ENCODE assay signal across 1 cellular context in the genomic region with DNA sequence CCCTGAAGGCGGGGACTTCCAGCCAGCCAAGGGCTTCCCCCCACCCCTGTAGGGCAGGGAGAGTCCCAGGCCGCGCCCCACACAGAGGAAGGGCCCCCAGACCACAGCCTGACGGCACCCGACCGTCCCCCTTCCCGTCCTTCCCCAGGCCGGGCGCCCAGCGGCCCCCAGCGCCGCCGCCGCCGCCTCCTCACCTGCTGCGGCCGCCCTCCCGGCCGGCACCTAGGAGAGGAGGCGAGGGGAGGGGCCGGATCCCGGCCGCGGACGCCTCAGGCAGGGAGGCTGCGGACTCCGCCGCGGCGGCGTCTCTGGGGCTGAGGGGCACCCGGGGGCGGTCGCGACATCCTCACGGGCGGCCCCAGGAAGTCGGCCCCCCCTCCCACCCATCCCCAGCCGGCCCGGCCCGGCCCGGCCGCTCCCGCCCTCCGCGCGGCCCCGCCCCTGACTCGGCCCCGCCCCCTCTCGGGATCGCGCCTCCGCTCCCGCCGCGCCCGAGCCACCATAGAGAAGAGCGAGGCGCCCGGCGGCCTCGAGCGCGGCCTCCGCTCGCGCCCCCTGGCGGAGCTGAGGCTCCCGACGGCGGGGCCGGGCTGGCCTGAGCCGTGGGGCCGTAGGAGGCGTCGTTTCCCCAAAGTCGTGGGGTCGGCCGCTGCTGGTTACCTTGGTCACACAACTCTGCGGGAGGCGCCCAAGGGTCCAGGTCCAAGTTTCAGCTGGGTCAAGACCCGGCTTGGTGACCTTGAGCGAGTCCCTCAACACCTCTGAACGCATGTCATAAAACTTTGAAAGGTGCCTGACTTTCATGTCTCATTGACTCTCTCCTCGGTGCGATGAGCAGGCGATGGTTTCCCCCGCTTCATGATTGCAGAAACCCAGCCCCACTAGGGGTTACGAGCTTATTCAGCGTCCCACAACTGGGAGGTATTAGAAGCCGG.
TF ChIP-seq lines count a peak whose summit lies in the region.

No MANE protein-coding gene starts in this region.

TF ChIP-seq in HEK293, 187 proteins besides CTCF, POLR2A, EP300 and RAD21 (continued from another document and continues in another):
- TF ChIP-seq, protein P1, sequence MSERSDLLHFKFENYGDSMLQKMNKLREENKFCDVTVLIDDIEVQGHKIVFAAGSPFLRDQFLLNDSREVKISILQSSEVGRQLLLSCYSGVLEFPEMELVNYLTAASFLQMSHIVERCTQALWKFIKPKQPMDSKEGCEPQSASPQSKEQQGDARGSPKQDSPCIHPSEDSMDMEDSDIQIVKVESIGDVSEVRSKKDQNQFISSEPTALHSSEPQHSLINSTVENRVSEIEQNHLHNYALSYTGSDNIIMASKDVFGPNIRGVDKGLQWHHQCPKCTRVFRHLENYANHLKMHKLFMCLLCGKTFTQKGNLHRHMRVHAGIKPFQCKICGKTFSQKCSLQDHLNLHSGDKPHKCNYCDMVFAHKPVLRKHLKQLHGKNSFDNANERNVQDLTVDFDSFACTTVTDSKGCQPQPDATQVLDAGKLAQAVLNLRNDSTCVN (tag by site-specific recombination; optimal IDR thresholded peaks at IDR 0.05): peak; percentile 56
- TF ChIP-seq ZFHX2 (tag by site-specific recombination; conservative IDR thresholded peaks at IDR 0.05) (peak; percentile 45), ZBTB20 (tag by site-specific recombination; IDR thresholded peaks at IDR 0.05) (peak; percentile 46; the same call in 1 of the 2 replicates), GLIS2 (tag by site-specific recombination; IDR thresholded peaks at IDR 0.05) (peak; percentile 57), FEZF1 (tag by site-specific recombination; IDR thresholded peaks at IDR 0.05) (no peak), ZNF19 (tag by site-specific recombination; IDR thresholded peaks at IDR 0.05; ENCODE audit: low read depth) (no peak), ZNF776 (tag by site-specific recombination; IDR thresholded peaks at IDR 0.05; ENCODE audit: borderline replicate concordance) (no peak), ZNF76 (tag by site-specific recombination; IDR thresholded peaks at IDR 0.05; ENCODE audit: borderline replicate concordance, low read depth) (peak; percentile 64; the same call in 1 of the 2 replicates), MYNN (tag by site-specific recombination; IDR thresholded peaks at IDR 0.05; ENCODE audit: borderline replicate concordance) (no peak), KLF1 (tag by site-specific recombination; IDR thresholded peaks at IDR 0.05) (no peak), ZNF239 (tag by site-specific recombination; IDR thresholded peaks at IDR 0.05) (no peak), ZNF596 (tag by site-specific recombination; IDR thresholded peaks at IDR 0.05) (0 out of 2 replicates have a peak, but pooled peaks have one; percentile 10), MZF1 (tag by site-specific recombination; IDR thresholded peaks at IDR 0.05; ENCODE audit: borderline replicate concordance) (0 out of 2 replicates have a peak, but pooled peaks have one; percentile 16), ZNF530 (tag by site-specific recombination; IDR thresholded peaks at IDR 0.05; ENCODE audit: low read depth) (no peak), GLIS1 (tag by site-specific recombination; IDR thresholded peaks at IDR 0.05) (peak; percentile 63), ZNF621 (tag by site-specific recombination; IDR thresholded peaks at IDR 0.05) (no peak), IKZF3 (tag by site-specific recombination; IDR thresholded peaks at IDR 0.05) (no peak), ZNF660 (tag by site-specific recombination; IDR thresholded peaks at IDR 0.05) (peak; percentile 60; the same call in 1 of the 2 replicates), ZSCAN30 (tag by site-specific recombination; IDR thresholded peaks at IDR 0.05) (peak; percentile 63), ZNF10 (tag by site-specific recombination; IDR thresholded peaks at IDR 0.05) (peak; percentile 91), PRDM1 (tag by site-specific recombination; IDR thresholded peaks at IDR 0.05) (peak; percentile 71), SP2 (tag by site-specific recombination; IDR thresholded peaks at IDR 0.05) (0 out of 2 replicates have a peak, but pooled peaks have one; percentile 30), ZNF510 (tag by site-specific recombination; IDR thresholded peaks at IDR 0.05; ENCODE audit: insufficient replicate concordance) (no peak), ZNF214 (tag by site-specific recombination; IDR thresholded peaks at IDR 0.05; ENCODE audit: borderline replicate concordance) (no peak), ZNF677 (tag by site-specific recombination; IDR thresholded peaks at IDR 0.05) (peak; percentile 43; the same call in 1 of the 2 replicates), ZNF23 (tag by site-specific recombination; IDR thresholded peaks at IDR 0.05; ENCODE audit: borderline replicate concordance) (no peak), ZNF561 (tag by site-specific recombination; IDR thresholded peaks at IDR 0.05; ENCODE audit: borderline replicate concordance) (peak; percentile 31; the same call in 1 of the 2 replicates), ZBTB17 (tag by site-specific recombination; IDR thresholded peaks at IDR 0.05) (peak; percentile 36; the same call in 1 of the 2 replicates), HOXC10 (CRISPR knock-in tag; IDR thresholded peaks at IDR 0.05) (no peak), ZBTB8A (tag by site-specific recombination; IDR thresholded peaks at IDR 0.05) (peak; percentile 43; the same call in 1 of the 2 replicates)
- TF ChIP-seq, protein P2, sequence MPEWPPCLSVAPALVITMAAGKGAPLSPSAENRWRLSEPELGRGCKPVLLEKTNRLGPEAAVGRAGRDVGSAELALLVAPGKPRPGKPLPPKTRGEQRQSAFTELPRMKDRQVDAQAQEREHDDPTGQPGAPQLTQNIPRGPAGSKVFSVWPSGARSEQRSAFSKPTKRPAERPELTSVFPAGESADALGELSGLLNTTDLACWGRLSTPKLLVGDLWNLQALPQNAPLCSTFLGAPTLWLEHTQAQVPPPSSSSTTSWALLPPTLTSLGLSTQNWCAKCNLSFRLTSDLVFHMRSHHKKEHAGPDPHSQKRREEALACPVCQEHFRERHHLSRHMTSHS (tag by site-specific recombination; IDR thresholded peaks at IDR 0.05): no peak
- TF ChIP-seq, protein P3, sequence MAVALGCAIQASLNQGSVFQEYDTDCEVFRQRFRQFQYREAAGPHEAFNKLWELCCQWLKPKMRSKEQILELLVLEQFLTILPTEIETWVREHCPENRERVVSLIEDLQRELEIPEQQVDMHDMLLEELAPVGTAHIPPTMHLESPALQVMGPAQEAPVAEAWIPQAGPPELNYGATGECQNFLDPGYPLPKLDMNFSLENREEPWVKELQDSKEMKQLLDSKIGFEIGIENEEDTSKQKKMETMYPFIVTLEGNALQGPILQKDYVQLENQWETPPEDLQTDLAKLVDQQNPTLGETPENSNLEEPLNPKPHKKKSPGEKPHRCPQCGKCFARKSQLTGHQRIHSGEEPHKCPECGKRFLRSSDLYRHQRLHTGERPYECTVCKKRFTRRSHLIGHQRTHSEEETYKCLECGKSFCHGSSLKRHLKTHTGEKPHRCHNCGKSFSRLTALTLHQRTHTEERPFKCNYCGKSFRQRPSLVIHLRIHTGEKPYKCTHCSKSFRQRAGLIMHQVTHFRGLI (tag by site-specific recombination; IDR thresholded peaks at IDR 0.05): peak; percentile 48; the same call in 1 of the 2 replicates
- TF ChIP-seq, protein P4, sequence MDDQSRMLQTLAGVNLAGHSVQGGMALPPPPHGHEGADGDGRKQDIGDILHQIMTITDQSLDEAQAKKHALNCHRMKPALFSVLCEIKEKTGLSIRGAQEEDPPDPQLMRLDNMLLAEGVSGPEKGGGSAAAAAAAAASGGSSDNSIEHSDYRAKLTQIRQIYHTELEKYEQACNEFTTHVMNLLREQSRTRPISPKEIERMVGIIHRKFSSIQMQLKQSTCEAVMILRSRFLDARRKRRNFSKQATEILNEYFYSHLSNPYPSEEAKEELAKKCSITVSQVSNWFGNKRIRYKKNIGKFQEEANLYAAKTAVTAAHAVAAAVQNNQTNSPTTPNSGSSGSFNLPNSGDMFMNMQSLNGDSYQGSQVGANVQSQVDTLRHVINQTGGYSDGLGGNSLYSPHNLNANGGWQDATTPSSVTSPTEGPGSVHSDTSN (CRISPR knock-in tag; IDR thresholded peaks at IDR 0.05): 0 out of 2 replicates have a peak, but pooled peaks have one; percentile 46
- TF ChIP-seq, protein P5, sequence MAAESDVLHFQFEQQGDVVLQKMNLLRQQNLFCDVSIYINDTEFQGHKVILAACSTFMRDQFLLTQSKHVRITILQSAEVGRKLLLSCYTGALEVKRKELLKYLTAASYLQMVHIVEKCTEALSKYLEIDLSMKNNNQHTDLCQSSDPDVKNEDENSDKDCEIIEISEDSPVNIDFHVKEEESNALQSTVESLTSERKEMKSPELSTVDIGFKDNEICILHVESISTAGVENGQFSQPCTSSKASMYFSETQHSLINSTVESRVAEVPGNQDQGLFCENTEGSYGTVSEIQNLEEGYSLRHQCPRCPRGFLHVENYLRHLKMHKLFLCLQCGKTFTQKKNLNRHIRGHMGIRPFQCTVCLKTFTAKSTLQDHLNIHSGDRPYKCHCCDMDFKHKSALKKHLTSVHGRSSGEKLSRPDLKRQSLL (tag by site-specific recombination; IDR thresholded peaks at IDR 0.05): peak; percentile 40; the same call in 1 of the 2 replicates
- TF ChIP-seq, protein P6, sequence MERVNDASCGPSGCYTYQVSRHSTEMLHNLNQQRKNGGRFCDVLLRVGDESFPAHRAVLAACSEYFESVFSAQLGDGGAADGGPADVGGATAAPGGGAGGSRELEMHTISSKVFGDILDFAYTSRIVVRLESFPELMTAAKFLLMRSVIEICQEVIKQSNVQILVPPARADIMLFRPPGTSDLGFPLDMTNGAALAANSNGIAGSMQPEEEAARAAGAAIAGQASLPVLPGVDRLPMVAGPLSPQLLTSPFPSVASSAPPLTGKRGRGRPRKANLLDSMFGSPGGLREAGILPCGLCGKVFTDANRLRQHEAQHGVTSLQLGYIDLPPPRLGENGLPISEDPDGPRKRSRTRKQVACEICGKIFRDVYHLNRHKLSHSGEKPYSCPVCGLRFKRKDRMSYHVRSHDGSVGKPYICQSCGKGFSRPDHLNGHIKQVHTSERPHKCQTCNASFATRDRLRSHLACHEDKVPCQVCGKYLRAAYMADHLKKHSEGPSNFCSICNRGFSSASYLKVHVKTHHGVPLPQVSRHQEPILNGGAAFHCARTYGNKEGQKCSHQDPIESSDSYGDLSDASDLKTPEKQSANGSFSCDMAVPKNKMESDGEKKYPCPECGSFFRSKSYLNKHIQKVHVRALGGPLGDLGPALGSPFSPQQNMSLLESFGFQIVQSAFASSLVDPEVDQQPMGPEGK (tag by site-specific recombination; IDR thresholded peaks at IDR 0.05): peak; percentile 76; the same call in 1 of the 2 replicates
- TF ChIP-seq, protein P7, sequence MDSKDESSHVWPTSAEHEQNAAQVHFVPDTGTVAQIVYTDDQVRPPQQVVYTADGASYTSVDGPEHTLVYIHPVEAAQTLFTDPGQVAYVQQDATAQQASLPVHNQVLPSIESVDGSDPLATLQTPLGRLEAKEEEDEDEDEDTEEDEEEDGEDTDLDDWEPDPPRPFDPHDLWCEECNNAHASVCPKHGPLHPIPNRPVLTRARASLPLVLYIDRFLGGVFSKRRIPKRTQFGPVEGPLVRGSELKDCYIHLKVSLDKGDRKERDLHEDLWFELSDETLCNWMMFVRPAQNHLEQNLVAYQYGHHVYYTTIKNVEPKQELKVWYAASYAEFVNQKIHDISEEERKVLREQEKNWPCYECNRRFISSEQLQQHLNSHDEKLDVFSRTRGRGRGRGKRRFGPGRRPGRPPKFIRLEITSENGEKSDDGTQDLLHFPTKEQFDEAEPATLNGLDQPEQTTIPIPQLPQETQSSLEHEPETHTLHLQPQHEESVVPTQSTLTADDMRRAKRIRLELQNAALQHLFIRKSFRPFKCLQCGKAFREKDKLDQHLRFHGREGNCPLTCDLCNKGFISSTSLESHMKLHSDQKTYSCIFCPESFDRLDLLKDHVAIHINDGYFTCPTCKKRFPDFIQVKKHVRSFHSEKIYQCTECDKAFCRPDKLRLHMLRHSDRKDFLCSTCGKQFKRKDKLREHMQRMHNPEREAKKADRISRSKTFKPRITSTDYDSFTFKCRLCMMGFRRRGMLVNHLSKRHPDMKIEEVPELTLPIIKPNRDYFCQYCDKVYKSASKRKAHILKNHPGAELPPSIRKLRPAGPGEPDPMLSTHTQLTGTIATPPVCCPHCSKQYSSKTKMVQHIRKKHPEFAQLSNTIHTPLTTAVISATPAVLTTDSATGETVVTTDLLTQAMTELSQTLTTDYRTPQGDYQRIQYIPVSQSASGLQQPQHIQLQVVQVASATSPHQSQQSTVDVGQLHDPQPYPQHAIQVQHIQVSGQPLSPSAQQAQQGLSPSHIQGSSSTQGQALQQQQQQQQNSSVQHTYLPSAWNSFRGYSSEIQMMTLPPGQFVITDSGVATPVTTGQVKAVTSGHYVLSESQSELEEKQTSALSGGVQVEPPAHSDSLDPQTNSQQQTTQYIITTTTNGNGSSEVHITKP (tag by site-specific recombination; IDR thresholded peaks at IDR 0.05): peak; percentile 85
- TF ChIP-seq, protein P8, sequence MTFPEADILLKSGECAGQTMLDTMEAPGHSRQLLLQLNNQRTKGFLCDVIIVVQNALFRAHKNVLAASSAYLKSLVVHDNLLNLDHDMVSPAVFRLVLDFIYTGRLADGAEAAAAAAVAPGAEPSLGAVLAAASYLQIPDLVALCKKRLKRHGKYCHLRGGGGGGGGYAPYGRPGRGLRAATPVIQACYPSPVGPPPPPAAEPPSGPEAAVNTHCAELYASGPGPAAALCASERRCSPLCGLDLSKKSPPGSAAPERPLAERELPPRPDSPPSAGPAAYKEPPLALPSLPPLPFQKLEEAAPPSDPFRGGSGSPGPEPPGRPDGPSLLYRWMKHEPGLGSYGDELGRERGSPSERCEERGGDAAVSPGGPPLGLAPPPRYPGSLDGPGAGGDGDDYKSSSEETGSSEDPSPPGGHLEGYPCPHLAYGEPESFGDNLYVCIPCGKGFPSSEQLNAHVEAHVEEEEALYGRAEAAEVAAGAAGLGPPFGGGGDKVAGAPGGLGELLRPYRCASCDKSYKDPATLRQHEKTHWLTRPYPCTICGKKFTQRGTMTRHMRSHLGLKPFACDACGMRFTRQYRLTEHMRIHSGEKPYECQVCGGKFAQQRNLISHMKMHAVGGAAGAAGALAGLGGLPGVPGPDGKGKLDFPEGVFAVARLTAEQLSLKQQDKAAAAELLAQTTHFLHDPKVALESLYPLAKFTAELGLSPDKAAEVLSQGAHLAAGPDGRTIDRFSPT (tag by site-specific recombination; IDR thresholded peaks at IDR 0.05): no peak
- TF ChIP-seq, protein P9, sequence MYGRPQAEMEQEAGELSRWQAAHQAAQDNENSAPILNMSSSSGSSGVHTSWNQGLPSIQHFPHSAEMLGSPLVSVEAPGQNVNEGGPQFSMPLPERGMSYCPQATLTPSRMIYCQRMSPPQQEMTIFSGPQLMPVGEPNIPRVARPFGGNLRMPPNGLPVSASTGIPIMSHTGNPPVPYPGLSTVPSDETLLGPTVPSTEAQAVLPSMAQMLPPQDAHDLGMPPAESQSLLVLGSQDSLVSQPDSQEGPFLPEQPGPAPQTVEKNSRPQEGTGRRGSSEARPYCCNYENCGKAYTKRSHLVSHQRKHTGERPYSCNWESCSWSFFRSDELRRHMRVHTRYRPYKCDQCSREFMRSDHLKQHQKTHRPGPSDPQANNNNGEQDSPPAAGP (tag by site-specific recombination; IDR thresholded peaks at IDR 0.05): peak; percentile 25; the same call in 1 of the 2 replicates
- TF ChIP-seq, protein P10, sequence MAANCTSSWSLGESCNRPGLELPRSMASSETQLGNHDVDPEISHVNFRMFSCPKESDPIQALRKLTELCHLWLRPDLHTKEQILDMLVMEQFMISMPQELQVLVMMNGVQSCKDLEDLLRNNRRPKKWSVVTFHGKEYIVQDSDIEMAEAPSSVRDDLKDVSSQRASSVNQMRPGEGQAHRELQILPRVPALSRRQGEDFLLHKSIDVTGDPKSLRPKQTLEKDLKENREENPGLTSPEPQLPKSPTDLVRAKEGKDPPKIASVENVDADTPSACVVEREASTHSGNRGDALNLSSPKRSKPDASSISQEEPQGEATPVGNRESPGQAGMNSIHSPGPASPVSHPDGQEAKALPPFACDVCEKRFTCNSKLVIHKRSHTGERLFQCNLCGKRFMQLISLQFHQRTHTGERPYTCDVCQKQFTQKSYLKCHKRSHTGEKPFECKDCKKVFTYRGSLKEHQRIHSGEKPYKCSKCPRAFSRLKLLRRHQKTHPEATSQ (tag by site-specific recombination; IDR thresholded peaks at IDR 0.05): 0 out of 2 replicates have a peak, but pooled peaks have one; percentile 30
